In the genomic region with DNA sequence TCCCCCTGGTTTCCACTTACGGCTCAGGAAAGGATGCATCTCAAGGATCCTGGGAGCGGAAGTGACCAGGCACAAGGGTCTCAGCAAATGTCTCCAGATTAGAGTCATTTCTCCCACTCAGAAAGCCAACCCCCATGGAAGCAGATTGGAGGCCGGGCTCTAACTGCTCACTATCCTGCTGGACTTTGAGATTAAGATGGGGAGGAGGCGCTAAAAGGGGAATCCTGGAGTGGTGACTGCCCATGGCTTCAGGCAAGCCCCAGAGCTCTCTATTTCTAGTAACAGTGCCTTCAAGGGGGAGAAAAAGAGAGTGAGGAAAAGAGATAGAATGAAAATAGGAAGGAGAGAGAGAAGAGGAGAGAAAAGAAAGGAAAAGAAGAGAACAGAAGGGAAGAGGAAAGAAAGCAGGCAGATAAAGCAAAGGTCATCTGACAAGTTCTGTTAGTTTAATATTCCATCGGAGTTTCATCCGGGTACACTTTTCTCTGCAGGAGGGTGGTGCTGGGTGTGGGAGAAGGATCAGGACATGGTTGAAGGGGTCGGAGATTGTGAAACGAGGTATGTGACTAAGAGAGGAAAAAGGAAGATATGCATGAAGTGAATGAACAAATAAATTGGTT, we compare ENCODE assay signal across 1 cellular context.
TF ChIP-seq lines count a peak whose summit lies in the region.

A gene with protein sequence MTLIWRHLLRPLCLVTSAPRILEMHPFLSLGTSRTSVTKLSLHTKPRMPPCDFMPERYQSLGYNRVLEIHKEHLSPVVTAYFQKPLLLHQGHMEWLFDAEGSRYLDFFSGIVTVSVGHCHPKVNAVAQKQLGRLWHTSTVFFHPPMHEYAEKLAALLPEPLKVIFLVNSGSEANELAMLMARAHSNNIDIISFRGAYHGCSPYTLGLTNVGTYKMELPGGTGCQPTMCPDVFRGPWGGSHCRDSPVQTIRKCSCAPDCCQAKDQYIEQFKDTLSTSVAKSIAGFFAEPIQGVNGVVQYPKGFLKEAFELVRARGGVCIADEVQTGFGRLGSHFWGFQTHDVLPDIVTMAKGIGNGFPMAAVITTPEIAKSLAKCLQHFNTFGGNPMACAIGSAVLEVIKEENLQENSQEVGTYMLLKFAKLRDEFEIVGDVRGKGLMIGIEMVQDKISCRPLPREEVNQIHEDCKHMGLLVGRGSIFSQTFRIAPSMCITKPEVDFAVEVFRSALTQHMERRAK (minus strand): TSS at position 165 of the 620 bp plus-strand sequence. CDS start 57 bp downstream, at position 108.

TF ChIP-seq in GM23338, 12 proteins besides CTCF, POLR2A, EP300 and RAD21:
- TF ChIP-seq ZNF331 (CRISPR knock-in tag; IDR thresholded peaks at IDR 0.05; ENCODE audit: low read depth) (no peak), JUNB (IDR thresholded peaks at IDR 0.05; ENCODE audit: unreplicated experiment) (no peak)
